Comparison of ENCODE assay signal across 15 cellular contexts in the genomic region with DNA sequence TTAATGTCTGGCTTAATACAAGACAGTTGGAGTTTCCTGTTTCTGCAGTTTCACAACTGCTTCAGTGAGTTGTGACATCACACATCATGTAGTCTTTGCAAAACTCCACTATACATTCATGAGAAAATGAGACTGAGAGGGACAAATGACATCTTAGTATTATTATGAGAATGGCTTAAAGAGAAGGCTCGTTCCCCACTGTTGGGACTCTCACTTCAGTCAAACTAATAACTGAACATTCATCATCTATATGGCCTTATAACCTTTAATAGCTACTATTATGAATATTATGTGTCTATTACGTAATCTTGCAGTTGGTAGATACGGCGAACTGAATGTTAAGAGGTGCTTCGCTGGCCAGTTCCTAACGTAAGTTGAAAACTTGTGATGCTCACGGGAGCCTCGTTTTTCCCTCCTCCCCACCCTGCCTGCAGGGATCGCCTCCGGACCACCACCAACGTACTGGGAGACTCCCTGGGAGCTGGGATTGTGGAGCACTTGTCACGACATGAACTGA.
DNase-seq lines count a peak whose midpoint lies in the region; ATAC-seq and TF ChIP-seq lines count a peak whose summit lies in the region.
"Had no signal": no experiment of that assay in that cellular context is flagged by ENCODE, and none has a peak within 500 bp of the region (broad histone marks: within the 10 kb centered on the region; RNA-seq: fewer than 3 reads in every experiment).

No MANE protein-coding gene starts in this region.

- H3K9me3 ChIP-seq in OCI-LY7 (ENCODE audit: low read length), result no peaks in the 10 kb centered on the region
- H3K9me3 ChIP-seq: esophagus muscularis mucosa, prostate gland had no signal

- POLR2A ChIA-PET in OCI-LY7 (lab: Charles Lee), result interaction anchor here (0.9 kb wide), 1 partner anchor 570 kb away, joined by 5 read pairs; no protein-coding TSS in a partner anchor

- H3K27ac ChIP-seq in OCI-LY7 (ENCODE audit: low read depth, low read length, poor library complexity, severe bottlenecking), result no peak overlapping the region
- H3K27ac ChIP-seq: esophagus muscularis mucosa, prostate gland had no signal

- peaks cover 10% of the 10 kb centered on the region for H3K4me1 ChIP-seq in OCI-LY7 (ENCODE audit: insufficient read depth, low read length, poor library complexity, severe bottlenecking)
- H3K4me1 ChIP-seq: prostate gland had no signal

- H3K36me3 ChIP-seq in OCI-LY7 (ENCODE audit: insufficient read depth, low read length), result no peaks in the 10 kb centered on the region
- H3K36me3 ChIP-seq: prostate gland had no signal

- H3K4me2 ChIP-seq in OCI-LY7 (ENCODE audit: low read length), result no peak overlapping the region

- DNase-seq in GM12865 (ENCODE audit: low read depth), result peak; percentile 39
- peak; percentile 38 for DNase-seq in NAMALWA (ENCODE audit: low spot score)
- peak; percentile 82 for DNase-seq in fibroblast of villous mesenchyme (ENCODE audit: low read depth)
- no peak for DNase-seq in occipital lobe (lab: John Stamatoyannopoulos, UW)
- DNase-seq in ureter (ENCODE audit: low spot score), result no peak
- no peak for DNase-seq in OCI-LY7 (ENCODE audit: low spot score)
- no peak for DNase-seq in NCI-H226
- DNase-seq: activated CD8-positive, alpha-beta T cell treated with anti-CD3 and anti-CD28 coated beads for 36 hours; activated naive CD4-positive, alpha-beta T cell; stimulated activated CD4-positive, alpha-beta T cell treated with anti-CD3 and anti-CD28 coated beads, Interleukin-4, amount 100 ng/mL, for 1 hour; stimulated activated naive CD4-positive, alpha-beta T cell treated with Interleukin-2 at 50 U/mL for 16 hours had no signal

- CTCF ChIA-PET in OCI-LY7 (lab: Charles Lee; ENCODE audit: unreplicated experiment), result no interaction called here

- ATAC-seq in HG02870 (IDR thresholded peaks at IDR 0.05; ENCODE audit: unreplicated experiment), result peak; percentile 27
- ATAC-seq: activated CD8-positive, alpha-beta T cell treated with anti-CD3 and anti-CD28 coated beads for 36 hours; HCT116 had no signal

- no peaks in the 10 kb centered on the region for H3K79me2 ChIP-seq in OCI-LY7 (ENCODE audit: insufficient read depth, low read depth, low read length)

- TF ChIP-seq CTCF in GM12865 (IDR thresholded peaks at IDR 0.05; ENCODE audit: insufficient read depth, low read depth, low read length, missing control alignments) (no peak), fibroblast of villous mesenchyme (IDR thresholded peaks at IDR 0.05; ENCODE audit: insufficient read depth, low read depth, low read length) (no peak), OCI-LY7 (conservative IDR thresholded peaks at IDR 0.05; ENCODE audit: low read length) (no peak)

- intact Hi-C loops in OCI-LY7 (cut with micrococcal nuclease; ENCODE audit: unreplicated experiment), result no loop called here

- H4K20me1 ChIP-seq in OCI-LY7 (ENCODE audit: insufficient read depth, low read length), result no peaks in the 10 kb centered on the region

- H2AFZ ChIP-seq in OCI-LY7 (ENCODE audit: low read length), result no peak overlapping the region

- no TSS peak for BruUV-seq in OCI-LY7 (replicated peaks; lab: Mats Ljungman, UMichigan)

- no peak overlapping the region for H3K4me3 ChIP-seq in GM12865 (ENCODE audit: low read depth, low read length)
- H3K4me3 ChIP-seq in fibroblast of villous mesenchyme (ENCODE audit: low read depth, low read length), result no peak overlapping the region
- H3K4me3 ChIP-seq in OCI-LY7 (ENCODE audit: low read depth, low read length, poor library complexity, severe bottlenecking), result no peak overlapping the region
- H3K4me3 ChIP-seq: esophagus muscularis mucosa, prostate gland had no signal

- H3K9me2 ChIP-seq in OCI-LY7 (ENCODE audit: insufficient read depth, low read length), result no peaks in the 10 kb centered on the region

Comparison
In these comparisons a context has a peak if more than half of its experiments do, and no peak if none do; other contexts are left out.
1. DNase-seq: peak in GM12865 (single experiment), NAMALWA (single experiment) and fibroblast of villous mesenchyme (single experiment); none in occipital lobe (single experiment), ureter (single experiment), OCI-LY7 (single experiment) and NCI-H226 (single experiment).